Comparison of ENCODE assay signal across 10 cellular contexts in genomic region chr11:27392715-27393114, GRCh38. TPM values are rescaled to one million over a fixed set of nuclear protein-coding genes. Genes with fewer than 3 reads are reported as not detected.
DNase-seq lines count a peak whose midpoint lies in the region; ATAC-seq and TF ChIP-seq lines count a peak whose summit lies in the region.
"Had no signal": no experiment of that assay in that cellular context is flagged by ENCODE, and none has a peak within 500 bp of the region (broad histone marks: within the 10 kb centered on the region; RNA-seq: fewer than 3 reads in every experiment).

No MANE protein-coding gene starts in this region.

- CTCF ChIA-PET in BJ (lab: Yijun Ruan, JAX) (interaction anchor here (1.7 kb wide), 1 partner anchor 29 kb away, joined by 4 read pairs; the partner anchor contains the start of gene CCDC34), PC-3 (lab: Charles Lee) (no interaction called here)

- H3K4me3 ChIP-seq in BJ (ENCODE audit: low read depth, low read length) = no peak overlapping the region
- H3K4me3 ChIP-seq in PC-3 (ENCODE audit: low read length) = no peak overlapping the region
- no peak overlapping the region for H3K4me3 ChIP-seq in esophagus squamous epithelium

- H3K79me2 ChIP-seq in PC-3 (ENCODE audit: low read length) = peaks cover 4% of the 10 kb centered on the region; the same call in 1 of the 2 replicates

- peak overlapping the region; percentile 48 for H3K4me2 ChIP-seq in PC-3 (ENCODE audit: low read length)

- POLR2A ChIA-PET in BJ (lab: Charles Lee) (no interaction called here), PC-3 (lab: Charles Lee; ENCODE audit: unreplicated experiment) (no interaction called here)

- H3K36me3 ChIP-seq in BJ (ENCODE audit: control insufficient read depth, insufficient read depth, low read length) = no peaks in the 10 kb centered on the region
- H3K36me3 ChIP-seq in PC-3 (ENCODE audit: low read depth, low read length) = no peaks in the 10 kb centered on the region
- no peaks in the 10 kb centered on the region for H3K36me3 ChIP-seq in esophagus squamous epithelium

- H3K9me3 Mint-ChIP-seq in nephron (no peaks in the 10 kb centered on the region), natural killer cell (no peaks in the 10 kb centered on the region)
- H3K9me3 Mint-ChIP-seq: memory B cell had no signal

- no TSS peak for BruUV-seq in PC-3 (replicated peaks; lab: Mats Ljungman, UMichigan)

- intact Hi-C loops in PC-3 (cut with micrococcal nuclease) = loop anchor here (1.0 to 2.0 kb wide), 2 partner anchors 30 to 76 kb away; partner anchors contain the start of gene CCDC34
- intact Hi-C loops in esophagus squamous epithelium (cut with DNase I) = no loop called here
- intact Hi-C loops in natural killer cell (cut with micrococcal nuclease) = no loop called here

- no peaks in the 10 kb centered on the region for H3K9me2 ChIP-seq in PC-3 (replicated peaks; ENCODE audit: low read length)

- ATAC-seq in PC-3 (peak; percentile 60), GM19328 (IDR thresholded peaks at IDR 0.05; ENCODE audit: unreplicated experiment) (no peak), natural killer cell (no peak)

- H3K4me3 Mint-ChIP-seq in nephron = peak overlapping the region in 2 of 3 experiments; percentile 39 to 49
- no peak overlapping the region for H3K4me3 Mint-ChIP-seq in natural killer cell
- H3K4me3 Mint-ChIP-seq: memory B cell had no signal

- H3K36me3 Mint-ChIP-seq in nephron (ENCODE audit: low read depth) (peaks cover 15% of the 10 kb centered on the region), natural killer cell (no peaks in the 10 kb centered on the region)
- H3K36me3 Mint-ChIP-seq: memory B cell had no signal

- peak overlapping the region; percentile 71 for H3K27ac ChIP-seq in PC-3 (ENCODE audit: low read length)
- H3K27ac ChIP-seq in esophagus squamous epithelium = peak overlapping the region in 3 of 4 donors; percentile 13 to 75 (median 53)

- no peak overlapping the region for H3K9ac ChIP-seq in PC-3 (ENCODE audit: low read length)

- DNase-seq in BJ (ENCODE audit: low read depth) (peak; percentile 31), PC-3 (peak; percentile 74), esophagus squamous epithelium (lab: John Stamatoyannopoulos, UW) (no peak), NCI-H1417 treated with DMSO at 0.1 percent for 48 hours (lab: John Stamatoyannopoulos, UW) (no peak), NOMO-1 (lab: John Stamatoyannopoulos, UW; ENCODE audit: unreplicated experiment in 2 of 2) (no peak), natural killer cell (no peak)
- DNase-seq: central memory CD4-positive, alpha-beta T cell had no signal

- no peak overlapping the region for H2AFZ ChIP-seq in PC-3 (ENCODE audit: low read length)

- H3K4me1 Mint-ChIP-seq in nephron (peaks cover 56% of the 10 kb centered on the region), natural killer cell (no peaks in the 10 kb centered on the region)
- H3K4me1 Mint-ChIP-seq: memory B cell had no signal

- H3F3A ChIP-seq in PC-3 (ENCODE audit: low read length, unreplicated experiment) = peaks cover 9% of the 10 kb centered on the region

- H3K27me3 ChIP-seq in BJ (ENCODE audit: control insufficient read depth, insufficient read depth, low read length) (no peaks in the 10 kb centered on the region), PC-3 (ENCODE audit: low read length) (no peaks in the 10 kb centered on the region), esophagus squamous epithelium (no peaks in the 10 kb centered on the region)

- H3K4me1 ChIP-seq in PC-3 (ENCODE audit: insufficient read depth, low read length) (peaks cover 55% of the 10 kb centered on the region), esophagus squamous epithelium (peaks cover 5 to 73% (median 28%) of the 10 kb centered on the region in 3 donors)

- TF ChIP-seq CTCF in BJ (IDR thresholded peaks at IDR 0.05; ENCODE audit: insufficient read depth, low read depth, low read length) = no peak
- TF ChIP-seq CTCF in PC-3 (conservative IDR thresholded peaks at IDR 0.05; ENCODE audit: low read depth, low read length) = no peak
- no peak for TF ChIP-seq CTCF in esophagus squamous epithelium (IDR thresholded peaks at IDR 0.05)
- no peak for TF ChIP-seq CTCF in nephron (IDR thresholded peaks at IDR 0.05; ENCODE audit: unreplicated experiment in 3 of 3)
- no peak for TF ChIP-seq CTCF in natural killer cell (IDR thresholded peaks at IDR 0.05)

- H3K9me3 ChIP-seq in PC-3 (ENCODE audit: low read length) = no peaks in the 10 kb centered on the region
- H3K9me3 ChIP-seq in esophagus squamous epithelium = no peaks in the 10 kb centered on the region

- H3K27me3 Mint-ChIP-seq in nephron (ENCODE audit: low read depth) (no peaks in the 10 kb centered on the region), natural killer cell (ENCODE audit: low read depth in 2 of 2) (peaks cover 5 to 20% of the 10 kb centered on the region in 2 donors)

- H4K20me1 ChIP-seq in PC-3 (ENCODE audit: low read length) = no peaks in the 10 kb centered on the region

- H3K27ac Mint-ChIP-seq in nephron (peak overlapping the region; percentile 93 to 96 (median 94)), natural killer cell (no peak overlapping the region)
- H3K27ac Mint-ChIP-seq: memory B cell had no signal

- TF ChIP-seq POLR2A in esophagus squamous epithelium (IDR thresholded peaks at IDR 0.05) = no peak

RNA-seq across cellular contexts. Expression of gene CCDC34, which starts 29.7 kb away (rescaled TPM):
- polyA plus RNA-seq in BJ (2011; rRNA removed) = 1.8 and 3.0 TPM in 2 replicates
- 0.46 and 0.57 TPM in 2 replicates for polyA minus RNA-seq in BJ (2011; rRNA and poly(A)+ RNA removed)
- total RNA-seq in PC-3 (2014; rRNA removed) (9.0 and 11.0 TPM in 2 replicates), esophagus squamous epithelium (10 to 100 TPM in 1 of 4 donors, 1 to 10 TPM in 3; 1.3 to 10.4 (median 5.2) TPM), natural killer cell (1 to 10 TPM in 2 of 3 donors, under 1 TPM in 1; 0.99 to 3.0 (median 1.2) TPM)

Comparison
In these comparisons a context has a peak if more than half of its experiments do, and no peak if none do; other contexts are left out.
1. DNase-seq: peak in BJ (single experiment) and PC-3 (single experiment); none in esophagus squamous epithelium (single experiment), NCI-H1417 treated with DMSO at 0.1 percent for 48 hours (single experiment), NOMO-1 (0 of 2) and natural killer cell (single experiment).
2. H3K27ac Mint-ChIP-seq: peak in nephron (3 of 3); none in natural killer cell (0 of 2).